ENCODE assay signal across 8 cellular contexts in genomic region chr12:111411187-111411764, GRCh38. TPM values are rescaled to one million over a fixed set of nuclear protein-coding genes. Genes with fewer than 3 reads are reported as not detected.
DNase-seq lines count a peak whose midpoint lies in the region; ATAC-seq and TF ChIP-seq lines count a peak whose summit lies in the region.
"Had no signal": no experiment of that assay in that cellular context is flagged by ENCODE, and none has a peak within 500 bp of the region (broad histone marks: within the 10 kb centered on the region; RNA-seq: fewer than 3 reads in every experiment).

No MANE protein-coding gene starts in this region.

- CTCF ChIA-PET in HEK293 (lab: Yijun Ruan, JAX) = interaction anchor here (4.5 kb wide), 1 partner anchor 15 kb away, joined by 24 read pairs; no protein-coding TSS in a partner anchor

- H3K9me3 ChIP-seq in HEK293 (ENCODE audit: control insufficient read depth, insufficient read depth, low read depth, low read length) (no peaks in the 10 kb centered on the region), RWPE2 (ENCODE audit: severe bottlenecking) (no peaks in the 10 kb centered on the region), esophagus squamous epithelium (no peaks in the 10 kb centered on the region), smooth muscle cell (replicated peaks; ENCODE audit: low read depth) (no peaks in the 10 kb centered on the region)

- peak overlapping the region; percentile 70 for H3K4me2 ChIP-seq in smooth muscle cell

- ATAC-seq in RWPE2 (ENCODE audit: low read depth) = no peak
- no peak for ATAC-seq in HG02885 (IDR thresholded peaks at IDR 0.05; ENCODE audit: poor library complexity, unreplicated experiment)
- no peak for ATAC-seq in GM21825 (IDR thresholded peaks at IDR 0.05; ENCODE audit: unreplicated experiment)

- DNase-seq in RWPE2 (ENCODE audit: low spot score) = no peak
- no peak for DNase-seq in esophagus squamous epithelium (lab: John Stamatoyannopoulos, UW)
- DNase-seq in smooth muscle cell (lab: John Stamatoyannopoulos, UW; ENCODE audit: unreplicated experiment) = no peak
- no peak for DNase-seq in activated effector memory CD4-positive, alpha-beta T cell treated with Interleukin-2 at 50 U/mL for 16 hours
- DNase-seq: activated CD4-positive, alpha-beta T cell treated with anti-CD3 and anti-CD28 coated beads for 1 hour had no signal

- intact Hi-C loops in esophagus squamous epithelium (cut with DNase I) = no loop called here

- H3K27me3 ChIP-seq in RWPE2 (ENCODE audit: insufficient read depth, poor library complexity, severe bottlenecking) (no peaks in the 10 kb centered on the region), esophagus squamous epithelium (peaks cover 0 to 41% (median 0%) of the 10 kb centered on the region in 4 donors), smooth muscle cell (ENCODE audit: low read depth) (no peaks in the 10 kb centered on the region)

- no peak overlapping the region for H3K9ac ChIP-seq in smooth muscle cell (ENCODE audit: low read depth)

- 75 to 88% methylated on average over 6 to 7 of the region's 8 CpGs for WGBS in esophagus squamous epithelium, 2 donors
- WGBS in smooth muscle cell (ENCODE audit: low lambda C conversion rate) = 79% methylated on average over 8 of the region's 8 CpGs

- no peak for TF ChIP-seq POLR2A in esophagus squamous epithelium (IDR thresholded peaks at IDR 0.05)

- peaks cover 15% of the 10 kb centered on the region for H3F3A ChIP-seq in smooth muscle cell (ENCODE audit: low read depth)

- H3K4me1 ChIP-seq in HEK293 (ENCODE audit: control insufficient read depth, insufficient read depth, low read length) (0 out of 2 replicates have a peak, but pooled peaks cover 4% of the 10 kb centered on the region), RWPE2 (ENCODE audit: insufficient read depth, poor library complexity, severe bottlenecking) (peaks cover 43% of the 10 kb centered on the region), esophagus squamous epithelium (peaks cover 35 to 79% (median 62%) of the 10 kb centered on the region in 3 donors), smooth muscle cell (ENCODE audit: low read depth) (peaks cover 46% of the 10 kb centered on the region)

- peaks cover 50% of the 10 kb centered on the region for H4K20me1 ChIP-seq in smooth muscle cell (ENCODE audit: low read depth)

- POLR2A ChIA-PET in HEK293 (lab: Yijun Ruan, JAX) = interaction anchor here (0.5 to 0.6 kb wide), 3 partner anchors 8 to 97 kb away, joined by 3 to 4 read pairs (median 4); no protein-coding TSS in a partner anchor

- H2AFZ ChIP-seq in smooth muscle cell (ENCODE audit: low read depth) = no peak overlapping the region

- no peak overlapping the region for H3K4me3 ChIP-seq in HEK293 (ENCODE audit: low read depth, low read length)
- no peak overlapping the region for H3K4me3 ChIP-seq in RWPE2 (ENCODE audit: severe bottlenecking)
- no peak overlapping the region for H3K4me3 ChIP-seq in esophagus squamous epithelium
- no peak overlapping the region for H3K4me3 ChIP-seq in smooth muscle cell

- TF ChIP-seq CTCF in HEK293 (tag by site-specific recombination; IDR thresholded peaks at IDR 0.05) = no peak
- no peak for TF ChIP-seq CTCF in RWPE2 (IDR thresholded peaks at IDR 0.05; ENCODE audit: poor library complexity, severe bottlenecking)
- no peak for TF ChIP-seq CTCF in esophagus squamous epithelium (IDR thresholded peaks at IDR 0.05)
- no peak for TF ChIP-seq CTCF in smooth muscle cell (IDR thresholded peaks at IDR 0.05; ENCODE audit: borderline replicate concordance, insufficient read depth, poor library complexity, severe bottlenecking)

- no peak overlapping the region for H3K27ac ChIP-seq in HEK293 (ENCODE audit: extremely low read depth, low read depth, low read length)
- H3K27ac ChIP-seq in RWPE2 (ENCODE audit: poor library complexity, severe bottlenecking) = peak overlapping the region; percentile 79
- peak overlapping the region in 3 of 4 donors; percentile 76 to 94 (median 80) for H3K27ac ChIP-seq in esophagus squamous epithelium
- peak overlapping the region; percentile 84 for H3K27ac ChIP-seq in smooth muscle cell (ENCODE audit: low read depth)

- H3K79me2 ChIP-seq in smooth muscle cell (ENCODE audit: low read depth) = peaks cover 74% of the 10 kb centered on the region

- no peaks in the 10 kb centered on the region for H3K36me3 ChIP-seq in HEK293 (ENCODE audit: control insufficient read depth in 2 of 2, insufficient read depth in 1 of 2, low read length in 2 of 2)
- H3K36me3 ChIP-seq in RWPE2 (ENCODE audit: low read depth) = peaks cover 5% of the 10 kb centered on the region; the same call in 1 of the 2 replicates
- H3K36me3 ChIP-seq in esophagus squamous epithelium = no peaks in the 10 kb centered on the region
- H3K36me3 ChIP-seq in smooth muscle cell (ENCODE audit: low read depth) = no peaks in the 10 kb centered on the region

TF ChIP-seq in HEK293, 187 proteins besides CTCF, POLR2A, EP300 and RAD21:
- TF ChIP-seq ZNF157 (tag by site-specific recombination; IDR thresholded peaks at IDR 0.05) (no peak), BCL11A (tag by site-specific recombination; IDR thresholded peaks at IDR 0.05; ENCODE audit: low read depth) (no peak), ZNF549 (tag by site-specific recombination; IDR thresholded peaks at IDR 0.05) (no peak), ZIC2 (tag by site-specific recombination; IDR thresholded peaks at IDR 0.05) (peak; percentile 93), ZBTB17 (tag by site-specific recombination; IDR thresholded peaks at IDR 0.05) (peak; percentile 35; the same call in 1 of the 2 replicates), ZNF639 (tag by site-specific recombination; IDR thresholded peaks at IDR 0.05) (no peak), ZNF280D (tag by site-specific recombination; IDR thresholded peaks at IDR 0.05) (no peak), ZNF121 (tag by site-specific recombination; IDR thresholded peaks at IDR 0.05) (peak; percentile 0; the same call in 1 of the 2 replicates), GLIS1 (tag by site-specific recombination; IDR thresholded peaks at IDR 0.05) (peak; percentile 93), ZNF544 (tag by site-specific recombination; IDR thresholded peaks at IDR 0.05) (no peak), ZNF473 (tag by site-specific recombination; IDR thresholded peaks at IDR 0.05) (no peak), ZNF362 (tag by site-specific recombination; IDR thresholded peaks at IDR 0.05) (peak; percentile 74; the same call in 1 of the 2 replicates)

RNA-seq across cellular contexts. Expression of gene SH2B3, which starts 5.6 kb away (rescaled TPM):
- total RNA-seq in esophagus squamous epithelium (10 to 100 TPM in 1 of 4 donors, 1 to 10 TPM in 3; 3.3 to 16.2 (median 5.6) TPM), smooth muscle cell (5.2 and 6.1 TPM in 2 replicates)
- polyA plus RNA-seq in smooth muscle cell = 3.7 and 4.7 TPM in 2 replicates

RNA-seq across cellular contexts. Expression of gene PHETA1, which starts 42.4 kb away (rescaled TPM):
- total RNA-seq in esophagus squamous epithelium = 10 to 100 TPM in 1 of 4 donors, 1 to 10 TPM in 3; 6.9 to 29.9 (median 7.8) TPM
- total RNA-seq in smooth muscle cell = 2.9 and 6.3 TPM in 2 replicates
- 9.3 and 13.6 TPM in 2 replicates for polyA plus RNA-seq in smooth muscle cell
